ENCODE assay signal across 10 cellular contexts in genomic region chrX:19849433-19850190, GRCh38. TPM values are rescaled to one million over a fixed set of nuclear protein-coding genes. Genes with fewer than 3 reads are reported as not detected.
DNase-seq lines count a peak whose midpoint lies in the region; ATAC-seq and TF ChIP-seq lines count a peak whose summit lies in the region.
"Had no signal": no experiment of that assay in that cellular context is flagged by ENCODE, and none has a peak within 500 bp of the region (broad histone marks: within the 10 kb centered on the region; RNA-seq: fewer than 3 reads in every experiment).

No MANE protein-coding gene starts in this region.

- no peak for TF ChIP-seq CTCF in upper lobe of right lung (IDR thresholded peaks at IDR 0.05)

- no peak overlapping the region for H2BK120ac ChIP-seq in mesendoderm (ENCODE audit: low read depth, low read length)

- no peak overlapping the region for H3K56ac ChIP-seq in mesendoderm (ENCODE audit: low read length)

- no peak for DNase-seq in activated naive CD4-positive, alpha-beta T cell treated with anti-CD3 and anti-CD28 coated beads, Interleukin-2, amount 50 U/mL, for 72 hours (ENCODE audit: low spot score in 2 of 2)
- DNase-seq in activated naive CD4-positive, alpha-beta T cell treated with anti-CD3 and anti-CD28 coated beads, Interleukin-2, amount 50 U/mL, for 16 hours = no peak
- peak; percentile 76 for DNase-seq in NOMO-1 treated with DMSO at 0.1 percent for 48 hours (lab: John Stamatoyannopoulos, UW; ENCODE audit: unreplicated experiment)
- no peak for DNase-seq in upper lobe of right lung
- no peak for DNase-seq in NCI-H1436 (lab: John Stamatoyannopoulos, UW)
- DNase-seq in ureter (ENCODE audit: low spot score) = no peak
- DNase-seq in mesendoderm = no peak
- DNase-seq: NCI-H69; stimulated activated CD4-positive, alpha-beta T cell treated with anti-CD3 and anti-CD28 coated beads, Interleukin-12 subunit alpha, Interleukin-12 subunit beta, amount 100 ng/mL, for 4 hours had no signal

- no peaks in the 10 kb centered on the region for H3K79me1 ChIP-seq in mesendoderm (ENCODE audit: low read length)

- no peak overlapping the region for H2AK5ac ChIP-seq in mesendoderm (ENCODE audit: low read length)

- H3K23ac ChIP-seq in mesendoderm (ENCODE audit: low read length) = no peak overlapping the region

- no peaks in the 10 kb centered on the region for H3K79me2 ChIP-seq in mesendoderm (ENCODE audit: control insufficient read depth, insufficient read depth, low read length)

- H2BK5ac ChIP-seq in mesendoderm (ENCODE audit: low read length) = no peak overlapping the region

- H3K4me2 ChIP-seq in mesendoderm (ENCODE audit: low read length) = no peak overlapping the region

- H2BK15ac ChIP-seq in mesendoderm (replicated peaks; ENCODE audit: low read depth) = no peak overlapping the region

- peak overlapping the region; percentile 59 to 77 for H3K27ac Mint-ChIP-seq in activated naive CD4-positive, alpha-beta T cell treated with anti-CD3 and anti-CD28 coated beads, Interleukin-2, amount 50 U/mL, for 72 hours

- H3K9me3 ChIP-seq in upper lobe of right lung = no peaks in the 10 kb centered on the region

- H3K27me3 ChIP-seq in upper lobe of right lung (no peaks in the 10 kb centered on the region), mesendoderm (ENCODE audit: insufficient read depth, low read length, poor library complexity) (no peaks in the 10 kb centered on the region)

- H4K5ac ChIP-seq in mesendoderm (ENCODE audit: low read length) = no peak overlapping the region

- H3K9me3 Mint-ChIP-seq in activated naive CD4-positive, alpha-beta T cell treated with anti-CD3 and anti-CD28 coated beads, Interleukin-2, amount 50 U/mL, for 72 hours = no peaks in the 10 kb centered on the region

- no CpG with 5 or more reads among the region's 10 CpGs for WGBS in mesendoderm (ENCODE audit: extremely low coverage, insufficient coverage, low lambda C conversion rate)

- H3K36me3 ChIP-seq in upper lobe of right lung = no peaks in the 10 kb centered on the region
- no peaks in the 10 kb centered on the region for H3K36me3 ChIP-seq in mesendoderm (ENCODE audit: control insufficient read depth, insufficient read depth, low read length)

- H3K4me3 ChIP-seq in upper lobe of right lung (no peak overlapping the region), mesendoderm (ENCODE audit: low read length) (no peak overlapping the region)

- no peak overlapping the region for H4K8ac ChIP-seq in mesendoderm (ENCODE audit: low read depth, low read length)

- intact Hi-C loops in upper lobe of right lung (cut with DNase I) = no loop called here

- H3K4me1 ChIP-seq in upper lobe of right lung = peaks cover 3% of the 10 kb centered on the region
- H3K4me1 ChIP-seq in mesendoderm (ENCODE audit: control insufficient read depth, low read depth, low read length) = no peaks in the 10 kb centered on the region

- no peak overlapping the region for H3K9ac ChIP-seq in mesendoderm (ENCODE audit: low read length)

- peak in 1 of 2 donors; percentile 58 for ATAC-seq in activated naive CD4-positive, alpha-beta T cell treated with anti-CD3 and anti-CD28 coated beads, Interleukin-2, amount 50 U/mL, for 72 hours
- ATAC-seq in HG02943 (IDR thresholded peaks at IDR 0.05; ENCODE audit: low read depth, unreplicated experiment) = peak; percentile 75
- peak; percentile 35 for ATAC-seq in upper lobe of right lung

- no peak overlapping the region for H3K27ac ChIP-seq in upper lobe of right lung
- no peak overlapping the region for H3K27ac ChIP-seq in mesendoderm (ENCODE audit: low read depth, low read length)

- no peak overlapping the region for H3K18ac ChIP-seq in mesendoderm (ENCODE audit: low read length)

- no peak overlapping the region for H3K4ac ChIP-seq in mesendoderm (ENCODE audit: low read depth, low read length)

- H3K36me3 Mint-ChIP-seq in activated naive CD4-positive, alpha-beta T cell treated with anti-CD3 and anti-CD28 coated beads, Interleukin-2, amount 50 U/mL, for 72 hours = no peaks in the 10 kb centered on the region

RNA-seq across cellular contexts. Expression of gene SH3KBP1, which starts 37.8 kb away (rescaled TPM):
- 10 to 100 TPM; 76.0 to 97.3 TPM for total RNA-seq in activated naive CD4-positive, alpha-beta T cell treated with anti-CD3 and anti-CD28 coated beads, Interleukin-2, amount 50 U/mL, for 72 hours
- 61.3 TPM for total RNA-seq in upper lobe of right lung
- 18.0 TPM for total RNA-seq in ureter
- polyA plus RNA-seq in mesendoderm (2013, experiment 1 of 2) = 10.9 TPM
- 12.4 TPM for polyA plus RNA-seq in mesendoderm (2013, experiment 2 of 2)
